Comparison of ENCODE assay signal across 8 cellular contexts in the genomic region with DNA sequence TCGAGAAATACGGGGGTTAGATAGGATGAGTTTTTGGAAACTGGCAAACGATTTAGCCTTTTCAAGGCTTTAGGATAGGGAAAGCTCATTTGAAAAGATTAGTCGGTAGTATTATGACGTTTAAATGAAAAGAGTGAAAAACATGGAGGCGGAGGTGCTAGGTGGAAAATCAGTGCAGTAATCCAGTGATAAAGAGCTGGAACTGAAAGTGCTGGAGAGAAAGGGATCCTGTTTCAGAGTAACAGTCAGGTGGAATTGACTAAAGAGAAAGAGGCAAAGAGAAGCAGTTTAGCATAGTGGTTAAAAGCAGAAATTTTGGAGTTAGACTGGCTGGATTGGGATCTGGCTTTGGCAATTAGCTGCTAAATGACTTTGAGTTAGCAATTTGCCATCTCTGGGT. TPM values are rescaled to one million over a fixed set of nuclear protein-coding genes. Genes with fewer than 3 reads are reported as not detected.
DNase-seq lines count a peak whose midpoint lies in the region; ATAC-seq, FAIRE-seq and TF ChIP-seq lines count a peak whose summit lies in the region.

No MANE protein-coding gene starts in this region.

- peak overlapping the region; percentile 95 for H3K9ac ChIP-seq in adipocyte (ENCODE audit: low read length)

- WGBS in A549 (ENCODE audit: missing lambda C conversion rate): 2% methylated on average over 6 of the region's 6 CpGs
- WGBS in thyroid gland, 2 donors: 8% methylated on average over 6 of the region's 6 CpGs

- TF ChIP-seq POLR2A in A549 (IDR thresholded peaks at IDR 0.05; ENCODE audit: low read length) (no peak), thyroid gland (IDR thresholded peaks at IDR 0.05) (no peak)

- H3K27me3 ChIP-seq in H7 (ENCODE audit: control insufficient read depth, insufficient read depth, low read length): no peaks in the 10 kb centered on the region
- no peaks in the 10 kb centered on the region for H3K27me3 ChIP-seq in adipocyte (replicated peaks; ENCODE audit: control insufficient read depth, insufficient read depth, low read length)
- no peaks in the 10 kb centered on the region for H3K27me3 ChIP-seq in left lung
- H3K27me3 ChIP-seq in thyroid gland: no peaks in the 10 kb centered on the region

- peaks cover 1% of the 10 kb centered on the region for H3K36me3 ChIP-seq in H7 (replicated peaks; ENCODE audit: control insufficient read depth, insufficient read depth, low read length)
- H3K36me3 ChIP-seq in adipocyte (ENCODE audit: control insufficient read depth, insufficient read depth, low read length, severe bottlenecking): peaks cover 18% of the 10 kb centered on the region
- H3K36me3 ChIP-seq in left lung: peaks cover 0 to 14% of the 10 kb centered on the region in 2 donors
- no peaks in the 10 kb centered on the region for H3K36me3 ChIP-seq in thyroid gland

- no peaks in the 10 kb centered on the region for H3K9me3 ChIP-seq in A549
- H3K9me3 ChIP-seq in adipocyte (ENCODE audit: control insufficient read depth, low read length): no peaks in the 10 kb centered on the region
- no peaks in the 10 kb centered on the region for H3K9me3 ChIP-seq in left lung
- H3K9me3 ChIP-seq in thyroid gland: no peaks in the 10 kb centered on the region

- DNase-seq in A549 (ENCODE audit: low read depth in 1 of 2, low spot score in 1 of 2) (peak in 1 of 2 experiments; percentile 0), H7 (peak; percentile 2), adipocyte (ENCODE audit: low read depth) (peak; percentile 37), left lung (no peak), thyroid gland (no peak), occipital lobe (lab: John Stamatoyannopoulos, UW) (no peak), NCI-H2171 (lab: John Stamatoyannopoulos, UW) (no peak), left colon (no peak)

- intact Hi-C loops in left lung (cut with DNase I) (no loop called here), thyroid gland (cut with DNase I) (no loop called here), left colon (cut with DNase I, micrococcal nuclease) (no loop called here)

- peak overlapping the region; percentile 87 for H3K4me2 ChIP-seq in A549

- FAIRE-seq in A549 (lab: Jason Lieb, UNC): no peak

- ATAC-seq in A549: no peak
- ATAC-seq in left lung: no peak
- no peak for ATAC-seq in left colon

- POLR2A ChIA-PET in A549 (lab: Yijun Ruan, JAX): no interaction called here

- no peak for TF ChIP-seq CTCF in A549 (IDR thresholded peaks at IDR 0.05)
- TF ChIP-seq CTCF in left lung (IDR thresholded peaks at IDR 0.05): no peak
- no peak for TF ChIP-seq CTCF in thyroid gland (IDR thresholded peaks at IDR 0.05)

- CTCF ChIA-PET in A549 (lab: Yijun Ruan, JAX): interaction anchor here (2.1 kb wide), 1 partner anchor 10 kb away, joined by 6 read pairs; no protein-coding TSS in a partner anchor

- TF ChIP-seq RAD21 in A549 (conservative IDR thresholded peaks at IDR 0.05 in 1 of 2, IDR thresholded peaks at IDR 0.05 in 1 of 2): no peak

- no peak for TF ChIP-seq EP300 in A549 (IDR thresholded peaks at IDR 0.05)

- peak overlapping the region; percentile 72 to 95 for H3K27ac ChIP-seq in A549
- H3K27ac ChIP-seq in left lung: peak overlapping the region in 1 of 2 donors; percentile 97
- no peak overlapping the region for H3K27ac ChIP-seq in thyroid gland

- H3K4me3 ChIP-seq in A549 (peak overlapping the region; percentile 96), H7 (ENCODE audit: insufficient read depth, low read depth, low read length) (peak overlapping the region; percentile 93), adipocyte (ENCODE audit: low read length) (peak overlapping the region; percentile 98), left lung (peak overlapping the region; percentile 89 to 99), thyroid gland (replicated peaks in 1 of 3) (peak overlapping the region; percentile 70 to 92 (median 92))

- H3K4me1 ChIP-seq in A549: peaks cover 30% of the 10 kb centered on the region
- peaks cover 50% of the 10 kb centered on the region for H3K4me1 ChIP-seq in adipocyte (ENCODE audit: control insufficient read depth, insufficient read depth, low read length)
- peaks cover 6 to 51% of the 10 kb centered on the region in 2 donors for H3K4me1 ChIP-seq in left lung
- H3K4me1 ChIP-seq in thyroid gland: peaks cover 9 to 23% of the 10 kb centered on the region in 2 donors

TF ChIP-seq in A549, 52 proteins besides CTCF, POLR2A, EP300 and RAD21:
- TF ChIP-seq CHD4 (IDR thresholded peaks at IDR 0.05; ENCODE audit: borderline replicate concordance) (no peak), ZFP36 (IDR thresholded peaks at IDR 0.05; ENCODE audit: borderline replicate concordance, partially characterized antibody) (no peak), JUN (IDR thresholded peaks at IDR 0.05) (no peak), FOSL2 (IDR thresholded peaks at IDR 0.05) (no peak), FOSL2 (CRISPR knock-in tag; IDR thresholded peaks at IDR 0.05) (no peak), MAFK (IDR thresholded peaks at IDR 0.05; ENCODE audit: partially characterized antibody) (no peak), TP53 (CRISPR knock-in tag; IDR thresholded peaks at IDR 0.05) (no peak), KDM1A (IDR thresholded peaks at IDR 0.05; ENCODE audit: low read depth) (no peak), FOSB (CRISPR knock-in tag; IDR thresholded peaks at IDR 0.05) (no peak), BHLHE40 (IDR thresholded peaks at IDR 0.05; ENCODE audit: low read depth, low read length) (no peak), MYC (IDR thresholded peaks at IDR 0.05; ENCODE audit: borderline replicate concordance, low read length) (no peak), RFX5 (IDR thresholded peaks at IDR 0.05) (no peak), ZSCAN20 (CRISPR knock-in tag; IDR thresholded peaks at IDR 0.05) (no peak), HEYL (CRISPR knock-in tag; IDR thresholded peaks at IDR 0.05) (no peak)
- TF ChIP-seq, protein P1, sequence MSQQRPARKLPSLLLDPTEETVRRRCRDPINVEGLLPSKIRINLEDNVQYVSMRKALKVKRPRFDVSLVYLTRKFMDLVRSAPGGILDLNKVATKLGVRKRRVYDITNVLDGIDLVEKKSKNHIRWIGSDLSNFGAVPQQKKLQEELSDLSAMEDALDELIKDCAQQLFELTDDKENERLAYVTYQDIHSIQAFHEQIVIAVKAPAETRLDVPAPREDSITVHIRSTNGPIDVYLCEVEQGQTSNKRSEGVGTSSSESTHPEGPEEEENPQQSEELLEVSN (IDR thresholded peaks at IDR 0.05; ENCODE audit: borderline replicate concordance, low read depth): no peak

RNA-seq across cellular contexts. Expression of a gene that starts 0.9 kb away (rescaled TPM):
- polyA plus RNA-seq in A549 (2011; rRNA removed) (44.8 and 54.6 TPM in 2 replicates), A549 (2017; fragmentation: RNase III; extraction: RNeasy Plus Mini Kit Qiagen cat#74134 plus additional on column Dnase treatment) (29.1 to 33.2 TPM (median 29.2 TPM) in 3 replicates)
- polyA plus RNA-seq in A549 (2012; cell fraction: cytosol; rRNA removed): 10.3 and 12.3 TPM in 2 replicates
- polyA plus RNA-seq in A549 (2012; cell fraction: nucleus; rRNA removed): 10.8 and 12.2 TPM in 2 replicates
- polyA minus RNA-seq in A549 (2011; rRNA and poly(A)+ RNA removed): 34.2 and 50.3 TPM in 2 replicates
- 49.7 and 51.4 TPM in 2 replicates for total RNA-seq in H7 (2014; rRNA removed; shearing (Covaris generic))
- total RNA-seq in left lung (10 to 100 TPM; 16.0 to 26.6 TPM), thyroid gland (10 to 100 TPM in 3 of 4 donors, 1 to 10 TPM in 1; 7.0 to 22.2 (median 19.1) TPM), occipital lobe (19.3 TPM), left colon (10 to 100 TPM; 11.8 to 14.5 TPM)

RNA-seq across cellular contexts. Expression of a gene that starts 1.1 kb away (rescaled TPM):
- polyA plus RNA-seq in A549 (2011; rRNA removed) (17.3 and 21.2 TPM in 2 replicates), A549 (2017; fragmentation: RNase III; extraction: RNeasy Plus Mini Kit Qiagen cat#74134 plus additional on column Dnase treatment) (6.7 to 7.2 TPM (median 7.1 TPM) in 3 replicates)
- polyA plus RNA-seq in A549 (2012; cell fraction: cytosol; rRNA removed): 2.5 and 2.6 TPM in 2 replicates
- 1.4 and 1.5 TPM in 2 replicates for polyA plus RNA-seq in A549 (2012; cell fraction: nucleus; rRNA removed)
- 17.3 and 18.2 TPM in 2 replicates for polyA minus RNA-seq in A549 (2011; rRNA and poly(A)+ RNA removed)
- total RNA-seq in H7 (2014; rRNA removed; shearing (Covaris generic)): 20.3 and 29.2 TPM in 2 replicates
- total RNA-seq in left lung (10 to 100 TPM; 32.1 to 33.3 TPM), thyroid gland (10 to 100 TPM; 38.7 to 48.9 (median 47.6) TPM), occipital lobe (73.9 TPM), left colon (10 to 100 TPM; 31.0 to 33.3 TPM)

Comparison
In these comparisons a context has a peak if more than half of its experiments do, and no peak if none do; other contexts are left out.
1. DNase-seq: peak in H7 (single experiment) and adipocyte (single experiment); none in left lung (0 of 2), thyroid gland (0 of 2), occipital lobe (single experiment), NCI-H2171 (single experiment) and left colon (0 of 2).
2. H3K27ac ChIP-seq: peak in A549 (2 of 2); none in thyroid gland (0 of 3).
3. Peak in every context shown above with its lines, with median percentiles within 50 percentile points of each other: H3K4me3 ChIP-seq.